Comparison of ENCODE assay signal across 11 cellular contexts in the genomic region with DNA sequence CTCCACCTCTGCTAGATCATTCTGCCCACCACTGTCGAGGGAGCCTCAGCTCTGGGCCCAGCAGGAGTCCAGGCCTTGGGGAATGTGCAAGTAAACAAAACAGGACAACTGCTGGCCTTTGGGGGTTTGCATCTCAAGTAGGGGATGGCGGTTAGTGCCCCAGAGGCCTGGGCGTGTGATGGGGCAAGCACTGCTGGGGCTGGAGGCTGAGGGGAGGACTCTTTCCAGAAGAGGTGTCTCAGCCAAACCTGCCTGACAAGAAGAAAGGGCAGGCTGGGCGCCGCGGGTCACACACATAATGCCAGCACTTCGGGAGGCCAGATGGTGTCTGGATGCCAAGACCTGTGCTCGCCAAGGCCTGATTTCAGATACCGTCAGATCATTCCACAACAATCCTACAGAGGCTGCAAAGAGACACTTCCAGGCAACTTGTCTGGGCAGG. TPM values are rescaled to one million over a fixed set of nuclear protein-coding genes. Genes with fewer than 3 reads are reported as not detected.
DNase-seq lines count a peak whose midpoint lies in the region; ATAC-seq, FAIRE-seq and TF ChIP-seq lines count a peak whose summit lies in the region.
"Had no signal": no experiment of that assay in that cellular context is flagged by ENCODE, and none has a peak within 500 bp of the region (broad histone marks: within the 10 kb centered on the region; RNA-seq: fewer than 3 reads in every experiment).

No MANE protein-coding gene starts in this region.

- H3K27me3 ChIP-seq in GM12878 (replicated peaks in 1 of 2; ENCODE audit: control insufficient read depth in 2 of 2, insufficient read depth in 2 of 2, low read length in 1 of 2): no peaks in the 10 kb centered on the region
- no peaks in the 10 kb centered on the region for H3K27me3 ChIP-seq in right lobe of liver
- H3K27me3 ChIP-seq in upper lobe of left lung: no peaks in the 10 kb centered on the region

- RAD21 ChIA-PET in GM12878 (lab: Charles Lee; ENCODE audit: unreplicated experiment): interaction anchor here (1.4 kb wide), 2 partner anchors 18 to 29 kb away, joined by 4 to 5 read pairs; no protein-coding TSS in a partner anchor

- TF ChIP-seq RAD21 in GM12878 (IDR thresholded peaks at IDR 0.05; ENCODE audit: insufficient read depth, low read depth, low read length): no peak

- H3K9me3 ChIP-seq in GM12878 (replicated peaks; ENCODE audit: control insufficient read depth, insufficient read depth, low read length): no peaks in the 10 kb centered on the region; the same call in 2 of the 3 replicates
- H3K9me3 ChIP-seq in right lobe of liver: no peaks in the 10 kb centered on the region
- no peaks in the 10 kb centered on the region for H3K9me3 ChIP-seq in upper lobe of left lung

- no TSS peak for BruUV-seq in GM12878 (replicated peaks; lab: Mats Ljungman, UMichigan)

- no peaks in the 10 kb centered on the region for H3K79me2 ChIP-seq in GM12878 (ENCODE audit: control insufficient read depth, insufficient read depth, low read length)

- H3K36me3 ChIP-seq in GM12878 (ENCODE audit: control insufficient read depth in 2 of 2, insufficient read depth in 2 of 2, low read length in 1 of 2) (no peaks in the 10 kb centered on the region), right lobe of liver (peaks cover 0 to 5% (median 0%) of the 10 kb centered on the region in 4 donors), upper lobe of left lung (peaks cover 0 to 16% (median 2%) of the 10 kb centered on the region in 4 donors)

- H3K9ac ChIP-seq in GM12878 (ENCODE audit: control insufficient read depth, insufficient read depth, low read length): peak overlapping the region; percentile 49
- H3K9ac ChIP-seq: GM23248 had no signal

- H3K4me1 ChIP-seq in GM12878 (ENCODE audit: control insufficient read depth, insufficient read depth, low read length): peaks cover 45% of the 10 kb centered on the region
- H3K4me1 ChIP-seq in right lobe of liver: peaks cover 0 to 29% (median 8%) of the 10 kb centered on the region in 4 donors
- peaks cover 22 to 37% (median 28%) of the 10 kb centered on the region in 4 donors for H3K4me1 ChIP-seq in upper lobe of left lung

- TF ChIP-seq EP300 in GM12878 (IDR thresholded peaks at IDR 0.05; ENCODE audit: borderline replicate concordance in 1 of 2, control insufficient read depth in 1 of 2, low read depth in 2 of 2, low read length in 2 of 2) (no peak), upper lobe of left lung (IDR thresholded peaks at IDR 0.05) (no peak)

- H3K27ac ChIP-seq in GM12878 (ENCODE audit: control insufficient read depth, insufficient read depth) (peak overlapping the region; percentile 75), right lobe of liver (peak overlapping the region in 2 of 3 donors; percentile 50 to 63), upper lobe of left lung (peak overlapping the region; percentile 67 to 91 (median 78))
- H3K27ac ChIP-seq: GM23248 had no signal

- TF ChIP-seq POLR2A in GM12878 (IDR thresholded peaks at IDR 0.05; ENCODE audit: low read depth, low read length) (no peak), right lobe of liver (IDR thresholded peaks at IDR 0.05) (no peak), upper lobe of left lung (IDR thresholded peaks at IDR 0.05) (no peak)

- DNase-seq in Right ventricle myocardium inferior (ENCODE audit: missing footprints) (peak; percentile 80), cardiac septum (ENCODE audit: low spot score) (no peak), GM12878 (ENCODE audit: low read depth, low spot score) (no peak), right lobe of liver (peak in 2 of 3 donors; percentile 79 to 82), upper lobe of left lung (peak; percentile 66 to 69), NCI-H1417 (lab: John Stamatoyannopoulos, UW) (no peak), A172 (ENCODE audit: low spot score) (no peak)
- DNase-seq: GM23248, NCI-H774 had no signal

- 79% methylated on average over 9 of the region's 9 CpGs for WGBS in GM12878 (ENCODE audit: insufficient coverage, insufficient replicate concordance, low lambda C conversion rate, missing lambda C conversion rate)
- 45% methylated on average over 2 of the region's 9 CpGs for WGBS in right lobe of liver (ENCODE audit: insufficient coverage, low coverage, low lambda C conversion rate, missing lambda C conversion rate)
- 24 to 42% methylated on average over 4 to 9 of the region's 9 CpGs for WGBS in upper lobe of left lung, 2 donors

- ATAC-seq in Right ventricle myocardium inferior: peak; percentile 57
- ATAC-seq in GM12878: peak; percentile 12
- ATAC-seq in right lobe of liver: peak; percentile 35 to 78 (median 66)
- peak; percentile 2 to 31 for ATAC-seq in upper lobe of left lung (ENCODE audit: low FRiP score in 2 of 2)
- ATAC-seq in GM19328 (IDR thresholded peaks at IDR 0.05; ENCODE audit: unreplicated experiment): no peak
- ATAC-seq: activated CD4-positive, CD25-positive, alpha-beta regulatory T cell treated with anti-CD3 and anti-CD28 coated beads, Interleukin-2, amount 50 U/mL, for 24 hours had no signal

- POLR2A ChIA-PET in GM12878 (lab: Charles Lee): no interaction called here

- intact Hi-C loops in Right ventricle myocardium inferior (cut with DNase I) (loop anchor here (2.0 kb wide), 1 partner anchor 17 kb away; no protein-coding TSS in a partner anchor), cardiac septum (cut with DNase I) (no loop called here), GM12878 (cut with micrococcal nuclease; ENCODE audit: unreplicated experiment) (no loop called here), right lobe of liver (cut with DNase I) (loop anchor here in 1 of 2 donors (10.0 kb wide), 1 partner anchor 57 kb away; no protein-coding TSS in a partner anchor)

- H4K20me1 ChIP-seq in GM12878 (ENCODE audit: control insufficient read depth, insufficient read depth): no peaks in the 10 kb centered on the region

- no peak for TF ChIP-seq CTCF in GM12878 (IDR thresholded peaks at IDR 0.05 in 2 of 3, conservative IDR thresholded peaks at IDR 0.05 in 1 of 3; ENCODE audit: control insufficient read depth in 2 of 3, extremely low read depth in 1 of 3, insufficient read depth in 1 of 3, low read depth in 3 of 3, low read length in 3 of 3)
- no peak for TF ChIP-seq CTCF in right lobe of liver (IDR thresholded peaks at IDR 0.05)
- TF ChIP-seq CTCF in upper lobe of left lung (IDR thresholded peaks at IDR 0.05): no peak

- H3K4me2 ChIP-seq in GM12878 (ENCODE audit: control insufficient read depth, insufficient read depth): peak overlapping the region; percentile 31

- in situ Hi-C loops in GM12878 (cut with MboI): loop anchor here (10.0 kb wide), 1 partner anchor 57 kb away; no protein-coding TSS in a partner anchor

- SMC1A ChIA-PET in GM12878 (lab: Charles Lee; ENCODE audit: uncharacterized antibody, unreplicated experiment): interaction anchor here (0.6 to 2.6 kb wide), 5 partner anchors 13 to 55 kb away, joined by 3 to 12 read pairs (median 5); no protein-coding TSS in a partner anchor

- no peak overlapping the region; the same call in 1 of the 2 replicates for H2AFZ ChIP-seq in GM12878 (ENCODE audit: control insufficient read depth, low read depth, low read length)
- H2AFZ ChIP-seq: GM23248 had no signal

- CTCF ChIA-PET in GM12878 (lab: Yijun Ruan, JAX): interaction anchor here (0.8 to 7.0 kb wide), 3 partner anchors 13 to 55 kb away, joined by 3 to 170 read pairs (median 4); no protein-coding TSS in a partner anchor

- no peak for FAIRE-seq in GM12878 (lab: Jason Lieb, UNC)

- H3K4me3 ChIP-seq in GM12878 (no peak overlapping the region), right lobe of liver (no peak overlapping the region), upper lobe of left lung (no peak overlapping the region)
- H3K4me3 ChIP-seq: GM23248 had no signal

TF ChIP-seq in GM12878, 131 proteins besides CTCF, POLR2A, EP300 and RAD21:
- TF ChIP-seq SUPT20H (IDR thresholded peaks at IDR 0.05; ENCODE audit: borderline replicate concordance, control insufficient read depth, low read depth, low read length) (no peak), MEF2B (IDR thresholded peaks at IDR 0.05; ENCODE audit: partially characterized antibody, poor library complexity, severe bottlenecking) (peak; percentile 3), HDAC2 (IDR thresholded peaks at IDR 0.05) (no peak), MYC (IDR thresholded peaks at IDR 0.05; ENCODE audit: insufficient read depth, insufficient read length, insufficient replicate concordance, low read length, severe bottlenecking) (no peak), TCF7 (IDR thresholded peaks at IDR 0.05; ENCODE audit: borderline replicate concordance) (no peak)

RNA-seq across cellular contexts. Expression of a gene that starts 8.6 kb away (rescaled TPM):
- total RNA-seq in Right ventricle myocardium inferior (382 TPM), cardiac septum (168 TPM), GM12878 (2014; rRNA removed) (11.9 and 12.2 TPM in 2 replicates), GM12878 (2014; rRNA removed; fragmentation: Illumina TruSeq; extraction: Trizol) (4.5 and 4.8 TPM in 2 replicates), GM12878 (2021) (15.2 and 16.6 TPM in 2 replicates), right lobe of liver (1,000 to 10,000 TPM in 2 of 6 experiments, 100 to 1,000 TPM in 4; 287 to 1,060 (median 749) TPM), upper lobe of left lung (100 to 1,000 TPM; 138 to 573 (median 265) TPM)
- 1.4 and 2.4 TPM in 2 replicates for total RNA-seq in GM12878 (2013; cell fraction: nucleolus; rRNA removed)
- 4.5 TPM for polyA plus RNA-seq in GM12878 (2011; ENCODE audit: low read depth)
- polyA plus RNA-seq in GM12878 (2011; rRNA removed) (1.4 TPM in 2 replicates), GM12878 (2014; fragmentation: Illumina TruSeq; extraction: Trizol) (5.9 and 7.7 TPM in 2 replicates), GM12878 (2014; fragmentation: Nextera tagmentation; extraction: Ambion mirVana) (1 to 10 TPM; 1.8 to 4.9 TPM), GM12878 (2014; rRNA removed) (16.2 and 16.4 TPM in 2 replicates), GM12878 (2016; fragmentation: Nextera tagmentation; extraction: Ambion mirVana) (10 to 100 TPM in 1 of 2 experiments, 1 to 10 TPM in 1; 9.7 to 12.4 TPM)
- 1.1 and 1.7 TPM in 2 replicates for polyA plus RNA-seq in GM12878 (2011; cell fraction: cytosol; rRNA removed)
- 3.8 and 5.1 TPM in 2 replicates for polyA plus RNA-seq in GM12878 (2011; cell fraction: nucleus; rRNA removed)
- polyA plus RNA-seq in GM12878 (2012): 10.4 and 17.1 TPM in 2 replicates
- 0.22 and 1.1 TPM in 2 replicates for polyA minus RNA-seq in GM12878 (2011; rRNA and poly(A)+ RNA removed)
- polyA minus RNA-seq in GM12878 (2011; cell fraction: cytosol; rRNA and poly(A)+ RNA removed): not detected in 2 replicates
- polyA minus RNA-seq in GM12878 (2011; cell fraction: nucleus; rRNA and poly(A)+ RNA removed): 0.48 and 1.1 TPM in 2 replicates
- total RNA-seq in A172 (2014; rRNA removed; shearing (Covaris generic)): not detected in 2 replicates

Comparison
In these comparisons a context has a peak if more than half of its experiments do, and no peak if none do; other contexts are left out.
1. DNase-seq: peak in Right ventricle myocardium inferior (single experiment), right lobe of liver (2 of 3) and upper lobe of left lung (2 of 2); none in cardiac septum (single experiment), GM12878 (single experiment), NCI-H1417 (0 of 3) and A172 (single experiment).
2. Peak in every context shown above with its lines, with median percentiles within 50 percentile points of each other: H3K27ac ChIP-seq.